Comparison of ENCODE assay signal across 8 cellular contexts in the genomic region with DNA sequence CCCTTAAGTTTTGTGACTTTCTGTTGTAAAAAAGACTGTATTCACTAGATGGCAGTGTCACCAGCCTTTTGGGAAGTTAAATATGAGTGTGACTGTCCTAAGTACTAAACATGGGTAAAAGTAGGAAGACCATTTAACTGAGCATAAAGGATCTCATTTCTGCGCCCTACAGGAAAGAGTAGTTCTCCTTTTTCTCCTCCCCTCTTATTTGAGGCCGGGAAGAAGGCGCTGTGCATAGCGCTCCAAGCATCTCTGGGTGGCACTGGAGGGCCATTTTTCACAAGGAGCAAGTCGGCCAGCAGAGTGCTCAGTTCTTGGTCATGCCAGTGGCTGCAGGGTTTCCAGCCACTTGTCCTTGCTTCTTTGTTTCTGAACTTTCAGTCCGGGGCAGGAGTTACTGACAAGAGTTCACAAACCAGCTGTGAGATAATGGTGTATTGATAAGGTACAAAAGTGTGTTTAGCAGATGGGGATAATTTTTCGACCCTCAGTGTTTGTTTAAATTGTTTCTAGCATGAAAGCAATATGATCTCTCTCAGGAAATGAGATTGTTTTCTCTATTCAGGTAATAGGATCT.
A peak's percentile ranks its signal among the peaks of the same experiment; 100 is the strongest.
DNase-seq lines count a peak whose midpoint lies in the region; ATAC-seq and TF ChIP-seq lines count a peak whose summit lies in the region.

No MANE protein-coding gene starts in this region.

- H3K9me3 ChIP-seq in suprapubic skin: no peaks in the 10 kb centered on the region

- intact Hi-C loops in activated CD4-positive, alpha-beta T cell treated with anti-CD3 and anti-CD28 coated beads, Interleukin-2, amount 10 ng/mL, durations not matched to agents 24 days and 14 days (cut with micrococcal nuclease): loop anchor here (1.0 to 5.0 kb wide), 5 partner anchors 146 to 395 kb away; no protein-coding TSS in a partner anchor

- no peaks in the 10 kb centered on the region for H3K27me3 ChIP-seq in suprapubic skin

- WGBS in suprapubic skin: 12% methylated on average over 7 of the region's 7 CpGs

- no peaks in the 10 kb centered on the region for H3K36me3 Mint-ChIP-seq in activated CD4-positive, alpha-beta T cell treated with anti-CD3 and anti-CD28 coated beads, Interleukin-2, amount 10 ng/mL, durations not matched to agents 24 days and 14 days (ENCODE audit: low read depth)
- no peaks in the 10 kb centered on the region for H3K36me3 Mint-ChIP-seq in mesothelial cell of epicardium

- peak; percentile 80 for ATAC-seq in HG02943 (IDR thresholded peaks at IDR 0.05; ENCODE audit: low read depth, unreplicated experiment)

- TF ChIP-seq EP300 in suprapubic skin (IDR thresholded peaks at IDR 0.05): no peak

- no peaks in the 10 kb centered on the region for H3K9me3 Mint-ChIP-seq in activated CD4-positive, alpha-beta T cell treated with anti-CD3 and anti-CD28 coated beads, Interleukin-2, amount 10 ng/mL, durations not matched to agents 24 days and 14 days
- H3K9me3 Mint-ChIP-seq in mesothelial cell of epicardium: no peaks in the 10 kb centered on the region

- H3K4me3 Mint-ChIP-seq in activated CD4-positive, alpha-beta T cell treated with anti-CD3 and anti-CD28 coated beads, Interleukin-2, amount 10 ng/mL, durations not matched to agents 24 days and 14 days: no peak overlapping the region
- H3K4me3 Mint-ChIP-seq in mesothelial cell of epicardium: no peak overlapping the region

- H3K4me1 Mint-ChIP-seq in activated CD4-positive, alpha-beta T cell treated with anti-CD3 and anti-CD28 coated beads, Interleukin-2, amount 10 ng/mL, durations not matched to agents 24 days and 14 days: peaks cover 4% of the 10 kb centered on the region
- peaks cover 46% of the 10 kb centered on the region for H3K4me1 Mint-ChIP-seq in mesothelial cell of epicardium

- H3K36me3 ChIP-seq in suprapubic skin: no peaks in the 10 kb centered on the region

- DNase-seq in AG08395 (ENCODE audit: low spot score) (peak; percentile 86), GM13977 (ENCODE audit: low spot score) (peak; percentile 63), NCI-H2196 treated with DMSO at 0.1 percent for 48 hours (lab: John Stamatoyannopoulos, UW; ENCODE audit: unreplicated experiment) (peak; percentile 74), epithelial cell of prostate (ENCODE audit: low read depth, low spot score) (no peak), mesothelial cell of epicardium (ENCODE audit: low spot score in 2 of 2, unreplicated experiment in 2 of 2) (peak in 1 of 2 experiments; percentile 57), suprapubic skin (ENCODE audit: low spot score in 2 of 2) (peak; percentile 76 to 83)
- peak; percentile 76 for DNase-seq in activated CD4-positive, alpha-beta T cell treated with anti-CD3 and anti-CD28 coated beads, Interleukin-2, amount 10 ng/mL, durations not matched to agents 24 days and 14 days

- in situ Hi-C loops in GM13977 (cut with MboI; ENCODE audit: low pct_unique_long_range_greater_than_20kb, low sequenced_read_pairs, unreplicated experiment): loop anchor here (10.0 to 25.0 kb wide), 2 partner anchors 151 to 373 kb away; a partner anchor contains a TSS

- no peak overlapping the region for H3K27ac Mint-ChIP-seq in activated CD4-positive, alpha-beta T cell treated with anti-CD3 and anti-CD28 coated beads, Interleukin-2, amount 10 ng/mL, durations not matched to agents 24 days and 14 days
- peak overlapping the region; percentile 15 for H3K27ac Mint-ChIP-seq in mesothelial cell of epicardium

- H3K4me3 ChIP-seq in suprapubic skin: no peak overlapping the region

- H3K4me1 ChIP-seq in suprapubic skin: peaks cover 34% of the 10 kb centered on the region

- no peak for TF ChIP-seq POLR2A in suprapubic skin (IDR thresholded peaks at IDR 0.05)

- TF ChIP-seq CTCF in GM13977 (IDR thresholded peaks at IDR 0.05; ENCODE audit: extremely low read depth, insufficient read depth, missing control alignments): peak; percentile 86
- TF ChIP-seq CTCF in mesothelial cell of epicardium (IDR thresholded peaks at IDR 0.05; ENCODE audit: unreplicated experiment): peak; percentile 50
- peak; percentile 71 to 79 for TF ChIP-seq CTCF in suprapubic skin (IDR thresholded peaks at IDR 0.05)

- H3K27ac ChIP-seq in epithelial cell of prostate: peak overlapping the region; percentile 80
- peak overlapping the region; percentile 28 for H3K27ac ChIP-seq in suprapubic skin

- peaks cover 3% of the 10 kb centered on the region for H3K27me3 Mint-ChIP-seq in activated CD4-positive, alpha-beta T cell treated with anti-CD3 and anti-CD28 coated beads, Interleukin-2, amount 10 ng/mL, durations not matched to agents 24 days and 14 days
- no peaks in the 10 kb centered on the region for H3K27me3 Mint-ChIP-seq in mesothelial cell of epicardium (ENCODE audit: low read depth)
